ENCODE assay signal across 21 cellular contexts in the genomic region with DNA sequence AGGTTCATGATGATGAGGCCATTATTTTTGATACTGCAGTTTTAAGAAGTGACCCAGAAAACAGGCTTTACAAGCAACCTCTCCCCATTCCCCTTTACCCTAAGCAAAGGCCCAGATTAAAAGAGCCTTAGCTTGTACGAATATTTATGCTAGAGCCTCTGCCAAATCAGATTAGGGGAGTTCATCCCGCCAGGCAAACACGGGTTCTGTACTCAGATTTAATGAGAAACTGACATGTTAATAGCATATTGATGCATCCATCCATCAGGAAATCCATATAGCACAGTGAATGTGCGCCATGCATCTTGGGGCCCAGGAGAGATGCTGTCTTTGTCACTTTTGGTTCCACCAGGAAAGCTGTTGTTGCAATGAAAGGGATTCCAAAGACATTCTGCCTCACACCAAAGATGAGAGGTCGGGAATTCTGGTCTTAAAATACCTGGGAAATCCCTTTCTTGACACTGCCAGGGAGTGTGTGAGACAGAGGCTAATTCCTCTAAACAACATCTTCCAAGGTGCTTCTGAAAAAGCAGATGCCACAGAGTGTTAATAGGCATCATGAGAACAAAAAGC.
DNase-seq lines count a peak whose midpoint lies in the region; ATAC-seq and TF ChIP-seq lines count a peak whose summit lies in the region.
"Had no signal": no experiment of that assay in that cellular context is flagged by ENCODE, and none has a peak within 500 bp of the region (broad histone marks: within the 10 kb centered on the region; RNA-seq: fewer than 3 reads in every experiment).

No MANE protein-coding gene starts in this region.

- H3K4me1 Mint-ChIP-seq in brain (peaks cover 36% of the 10 kb centered on the region), mesothelial cell of epicardium (peaks cover 36% of the 10 kb centered on the region)
- no peaks in the 10 kb centered on the region for H3K4me1 Mint-ChIP-seq in activated CD8-positive, alpha-beta memory T cell treated with anti-CD3 and anti-CD28 coated beads, Interleukin-2, amount 10 ng/mL, durations not matched to agents 7 days and 5 days

- H3K27ac ChIP-seq in coronary artery: no peak overlapping the region
- H3K27ac ChIP-seq: SK-N-MC had no signal

- no peaks in the 10 kb centered on the region for H3K27me3 Mint-ChIP-seq in brain
- no peaks in the 10 kb centered on the region for H3K27me3 Mint-ChIP-seq in mesothelial cell of epicardium (ENCODE audit: low read depth)
- no peaks in the 10 kb centered on the region for H3K27me3 Mint-ChIP-seq in activated CD8-positive, alpha-beta memory T cell treated with anti-CD3 and anti-CD28 coated beads, Interleukin-2, amount 10 ng/mL, durations not matched to agents 7 days and 5 days

- ATAC-seq in activated CD8-positive, alpha-beta memory T cell treated with anti-CD3 and anti-CD28 coated beads, Interleukin-2, amount 10 ng/mL, durations not matched to agents 7 days and 5 days: no peak

- peak overlapping the region in 3 of 5 experiments; percentile 17 to 54 (median 44) for H3K27ac Mint-ChIP-seq in brain
- peak overlapping the region; percentile 84 for H3K27ac Mint-ChIP-seq in mesothelial cell of epicardium
- H3K27ac Mint-ChIP-seq in activated CD8-positive, alpha-beta memory T cell treated with anti-CD3 and anti-CD28 coated beads, Interleukin-2, amount 10 ng/mL, durations not matched to agents 7 days and 5 days: no peak overlapping the region

- H3K4me3 Mint-ChIP-seq in brain: no peak overlapping the region
- no peak overlapping the region for H3K4me3 Mint-ChIP-seq in mesothelial cell of epicardium
- H3K4me3 Mint-ChIP-seq in activated CD8-positive, alpha-beta memory T cell treated with anti-CD3 and anti-CD28 coated beads, Interleukin-2, amount 10 ng/mL, durations not matched to agents 7 days and 5 days: no peak overlapping the region
- H3K4me3 Mint-ChIP-seq: CD14-positive monocyte had no signal

- TF ChIP-seq CTCF in brain (conservative IDR thresholded peaks at IDR 0.05) (no peak), mesothelial cell of epicardium (IDR thresholded peaks at IDR 0.05; ENCODE audit: unreplicated experiment) (no peak), coronary artery (IDR thresholded peaks at IDR 0.05) (no peak)

- DNase-seq in NCI-H748 (lab: John Stamatoyannopoulos, UW; ENCODE audit: unreplicated experiment): peak; percentile 38
- no peak for DNase-seq in NCI-H748 treated with DMSO at 0.1 percent for 48 hours (lab: John Stamatoyannopoulos, UW)
- DNase-seq in mesothelial cell of epicardium (ENCODE audit: low spot score in 2 of 2, unreplicated experiment in 2 of 2): no peak
- DNase-seq in retina: peak; percentile 43
- no peak for DNase-seq in effector CD8-positive, alpha-beta T cell (lab: John Stamatoyannopoulos, UW)
- no peak for DNase-seq in coronary artery (ENCODE audit: low spot score)
- DNase-seq in activated CD8-positive, alpha-beta memory T cell treated with anti-CD3 and anti-CD28 coated beads, Interleukin-2, amount 10 ng/mL, durations not matched to agents 7 days and 5 days: no peak
- DNase-seq: 8988T, ACHN, BE2C, Calu3, DMS79 treated with DMSO at 0.1 percent for 48 hours, Karpas-422, NCI-H1092, NCI-H1417 treated with DMSO at 0.1 percent for 48 hours, NCI-H1694 treated with DMSO at 0.1 percent for 48 hours, NCI-H2171 treated with DMSO at 0.1 percent for 48 hours, SIG-M5 had no signal

- no peak overlapping the region for H3K4me3 ChIP-seq in coronary artery
- H3K4me3 ChIP-seq: SK-N-MC had no signal

- CTCF ChIA-PET in activated CD8-positive, alpha-beta memory T cell treated with anti-CD3 and anti-CD28 coated beads, Interleukin-2, amount 10 ng/mL, durations not matched to agents 7 days and 5 days (lab: Charles Lee): interaction anchor here (1.3 kb wide), 1 partner anchor 163 kb away, joined by 4 read pairs; no protein-coding TSS in a partner anchor

- H3K9me3 Mint-ChIP-seq in brain: peaks cover 0 to 8% (median 5%) of the 10 kb centered on the region in 5 experiments
- H3K9me3 Mint-ChIP-seq in mesothelial cell of epicardium: peaks cover 6% of the 10 kb centered on the region
- H3K9me3 Mint-ChIP-seq in activated CD8-positive, alpha-beta memory T cell treated with anti-CD3 and anti-CD28 coated beads, Interleukin-2, amount 10 ng/mL, durations not matched to agents 7 days and 5 days (ENCODE audit: low read depth): no peaks in the 10 kb centered on the region

- H3K36me3 Mint-ChIP-seq in brain: no peaks in the 10 kb centered on the region
- no peaks in the 10 kb centered on the region for H3K36me3 Mint-ChIP-seq in mesothelial cell of epicardium
- H3K36me3 Mint-ChIP-seq in activated CD8-positive, alpha-beta memory T cell treated with anti-CD3 and anti-CD28 coated beads, Interleukin-2, amount 10 ng/mL, durations not matched to agents 7 days and 5 days: peaks cover 2% of the 10 kb centered on the region

Comparison
In these comparisons a context has a peak if more than half of its experiments do, and no peak if none do; other contexts are left out.
1. DNase-seq: peak in NCI-H748 (single experiment) and retina (single experiment); none in NCI-H748 treated with DMSO at 0.1 percent for 48 hours (single experiment), mesothelial cell of epicardium (0 of 2), effector CD8-positive, alpha-beta T cell (single experiment), coronary artery (single experiment) and activated CD8-positive, alpha-beta memory T cell treated with anti-CD3 and anti-CD28 coated beads, Interleukin-2, amount 10 ng/mL, durations not matched to agents 7 days and 5 days (single experiment).